Comparison of ENCODE assay signal across 9 cellular contexts in the genomic region with DNA sequence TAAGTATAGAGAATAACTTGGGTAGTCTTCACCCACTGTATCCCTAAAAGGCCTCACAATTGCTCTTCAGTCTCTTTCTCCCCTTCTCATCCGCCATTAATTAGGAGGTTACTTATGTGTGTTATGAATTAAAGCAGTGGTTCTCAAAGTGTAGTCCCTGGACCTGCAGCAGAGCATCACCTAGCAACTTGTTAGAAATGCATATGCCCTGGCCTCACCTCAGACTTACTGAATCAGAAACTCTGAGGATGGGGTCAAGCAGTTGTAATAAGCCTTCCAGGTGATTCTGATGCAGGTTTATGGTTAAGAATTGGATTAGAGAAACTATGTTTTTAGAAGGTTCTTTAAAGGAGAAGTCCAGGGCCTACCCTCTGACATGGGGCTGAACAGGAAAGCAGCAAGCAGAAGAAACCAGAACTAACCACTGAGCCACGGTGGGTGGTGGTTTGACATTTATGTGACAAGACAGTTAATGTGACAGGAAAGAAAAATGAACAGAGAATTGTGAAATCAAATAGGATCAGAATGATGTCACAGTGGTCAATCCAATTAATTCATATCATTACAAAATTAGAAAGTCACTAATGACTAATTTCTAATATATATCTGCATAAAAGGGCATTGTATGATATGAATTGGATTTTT. TPM values are rescaled to one million over a fixed set of nuclear protein-coding genes. Genes with fewer than 3 reads are reported as not detected.
DNase-seq lines count a peak whose midpoint lies in the region; ATAC-seq and TF ChIP-seq lines count a peak whose summit lies in the region.
"Had no signal": no experiment of that assay in that cellular context is flagged by ENCODE, and none has a peak within 500 bp of the region (broad histone marks: within the 10 kb centered on the region; RNA-seq: fewer than 3 reads in every experiment).

No MANE protein-coding gene starts in this region.

- H3K27me3 ChIP-seq in breast epithelium (no peaks in the 10 kb centered on the region), vagina (no peaks in the 10 kb centered on the region)

- H3K36me3 ChIP-seq in breast epithelium, result no peaks in the 10 kb centered on the region
- H3K36me3 ChIP-seq in vagina, result no peaks in the 10 kb centered on the region

- no peak for TF ChIP-seq POLR2A in breast epithelium (IDR thresholded peaks at IDR 0.05)
- TF ChIP-seq POLR2A in vagina (IDR thresholded peaks at IDR 0.05), result no peak

- H3K9me3 ChIP-seq in breast epithelium (no peaks in the 10 kb centered on the region), vagina (no peaks in the 10 kb centered on the region)

- CTCF ChIA-PET in MCF 10A (lab: Yijun Ruan, JAX), result interaction anchor here (0.5 to 0.7 kb wide), 5 partner anchors 18 to 1676 kb away, joined by 3 to 6 read pairs (median 3); no protein-coding TSS in a partner anchor

- in situ Hi-C loops in ACHN (cut with HindIII; ENCODE audit: low pct_ligation_motif_present, low pct_unique_long_range_greater_than_20kb, low sequenced_read_pairs), result no loop called here

- H3K4me1 ChIP-seq in breast epithelium (no peaks in the 10 kb centered on the region), vagina (peaks cover 24% of the 10 kb centered on the region)

- BruUV-seq in MCF 10A (replicated peaks; lab: Mats Ljungman, UMichigan), result no TSS peak

- H3K27ac ChIP-seq in breast epithelium (peak overlapping the region; percentile 44 to 76), vagina (peak overlapping the region; percentile 58)

- TF ChIP-seq CTCF in breast epithelium (IDR thresholded peaks at IDR 0.05) (no peak), MCF 10A (IDR thresholded peaks at IDR 0.05; ENCODE audit: unreplicated experiment) (no peak), vagina (IDR thresholded peaks at IDR 0.05) (no peak)

- intact Hi-C loops in breast epithelium (cut with DNase I; ENCODE audit: low total_unique reads), result no loop called here
- intact Hi-C loops in MCF 10A (cut with micrococcal nuclease), result no loop called here
- intact Hi-C loops in left colon (cut with DNase I, micrococcal nuclease), result no loop called here
- intact Hi-C loops in vagina (cut with DNase I), result no loop called here

- ATAC-seq in left colon (no peak), HG03097 (IDR thresholded peaks at IDR 0.05; ENCODE audit: low FRiP score, unreplicated experiment) (no peak)
- ATAC-seq: HCT116 had no signal

- peaks cover 5% of the 10 kb centered on the region for H3K4me1 Mint-ChIP-seq in MCF 10A (ENCODE audit: insufficient read depth, unreplicated experiment)

- H3K4me3 ChIP-seq in breast epithelium, result no peak overlapping the region
- H3K4me3 ChIP-seq in vagina, result no peak overlapping the region

- no peaks in the 10 kb centered on the region for H3K9me3 Mint-ChIP-seq in MCF 10A (ENCODE audit: unreplicated experiment)

- no peaks in the 10 kb centered on the region for H3K36me3 Mint-ChIP-seq in MCF 10A (ENCODE audit: insufficient read depth, unreplicated experiment)

- no peaks in the 10 kb centered on the region for H3K27me3 Mint-ChIP-seq in MCF 10A (ENCODE audit: insufficient read depth, unreplicated experiment)

- no peak overlapping the region for H3K27ac Mint-ChIP-seq in MCF 10A (ENCODE audit: low read depth, unreplicated experiment)

- no peak for DNase-seq in breast epithelium (ENCODE audit: low spot score in 2 of 2)
- DNase-seq in MCF 10A (ENCODE audit: unreplicated experiment), result no peak
- peak; percentile 78 for DNase-seq in NOMO-1 treated with dmso at 0.1 percent for 144 hours (lab: John Stamatoyannopoulos, UW; ENCODE audit: unreplicated experiment)
- DNase-seq in left colon, result peak; percentile 21 to 44
- DNase-seq in vagina (ENCODE audit: extremely low spot score in 2 of 2), result no peak
- no peak for DNase-seq in ACHN
- no peak for DNase-seq in DMS 273 (lab: John Stamatoyannopoulos, UW; ENCODE audit: unreplicated experiment)

- H3K4me3 Mint-ChIP-seq in MCF 10A (ENCODE audit: unreplicated experiment), result no peak overlapping the region

- POLR2A ChIA-PET in MCF 10A (lab: Yijun Ruan, JAX), result no interaction called here

RNA-seq across cellular contexts. Expression of a gene that starts 37.6 kb away (rescaled TPM):
- total RNA-seq in breast epithelium (10 to 100 TPM; 17.4 to 26.9 (median 18.4) TPM), MCF 10A (2022) (not detected in 2 replicates), left colon (10 to 100 TPM in 1 of 2 donors, 1 to 10 TPM in 1; 5.8 to 14.4 TPM), vagina (17.7 TPM)

Comparison
In these comparisons a context has a peak if more than half of its experiments do, and no peak if none do; other contexts are left out.
1. DNase-seq: peak in NOMO-1 treated with dmso at 0.1 percent for 144 hours (single experiment) and left colon (2 of 2); none in breast epithelium (0 of 2), MCF 10A (single experiment), vagina (0 of 2), ACHN (single experiment) and DMS 273 (single experiment).